In the genomic region with DNA sequence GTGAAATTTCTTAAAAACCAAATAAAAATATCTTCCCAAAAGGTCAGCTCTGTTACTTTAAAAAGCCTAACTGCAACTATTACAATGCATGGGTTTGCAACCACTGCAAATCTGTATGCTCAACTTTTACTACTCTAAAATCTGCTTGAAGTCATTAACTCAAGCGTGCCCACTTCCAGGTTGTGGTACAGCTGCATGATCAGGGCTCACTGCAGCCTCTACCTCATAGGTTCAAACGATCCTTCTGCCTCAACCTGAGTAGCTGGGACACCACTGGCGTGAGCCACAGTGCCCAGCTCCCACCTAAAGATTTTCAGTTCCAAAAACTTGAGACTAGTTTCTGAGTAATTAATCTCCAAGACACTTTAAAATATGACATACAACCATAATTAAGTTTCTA, we compare ENCODE assay signal across 1 cellular context.
TF ChIP-seq lines count a peak whose summit lies in the region.

No MANE protein-coding gene starts in this region.

TF ChIP-seq in H1, 55 proteins besides CTCF, POLR2A, EP300 and RAD21:
- TF ChIP-seq KDM4A (IDR thresholded peaks at IDR 0.05; ENCODE audit: low read depth, low read length, severe bottlenecking) (no peak), CREB1 (IDR thresholded peaks at IDR 0.05) (no peak), SP2 (IDR thresholded peaks at IDR 0.05; ENCODE audit: low read length) (no peak), SIX5 (IDR thresholded peaks at IDR 0.05; ENCODE audit: low read depth, low read length) (no peak), SIRT6 (IDR thresholded peaks at IDR 0.05; ENCODE audit: low read length) (no peak), CBX5 (IDR thresholded peaks at IDR 0.05; ENCODE audit: low read depth, low read length) (no peak), SUZ12 (IDR thresholded peaks at IDR 0.05; ENCODE audit: low read length) (no peak), JUN (IDR thresholded peaks at IDR 0.05; ENCODE audit: low read depth, low read length) (no peak), YY1 (IDR thresholded peaks at IDR 0.05; ENCODE audit: low read depth, low read length) (no peak), TAF1 (IDR thresholded peaks at IDR 0.05; ENCODE audit: low read depth, low read length) (no peak), ZNF274 (IDR thresholded peaks at IDR 0.05; ENCODE audit: borderline replicate concordance, extremely low read depth, low read length) (no peak), SAP30 (IDR thresholded peaks at IDR 0.05; ENCODE audit: insufficient read depth, insufficient replicate concordance, low read length) (no peak), ASH2L (IDR thresholded peaks at IDR 0.05; ENCODE audit: low read length) (no peak)
- TF ChIP-seq, protein P1, sequence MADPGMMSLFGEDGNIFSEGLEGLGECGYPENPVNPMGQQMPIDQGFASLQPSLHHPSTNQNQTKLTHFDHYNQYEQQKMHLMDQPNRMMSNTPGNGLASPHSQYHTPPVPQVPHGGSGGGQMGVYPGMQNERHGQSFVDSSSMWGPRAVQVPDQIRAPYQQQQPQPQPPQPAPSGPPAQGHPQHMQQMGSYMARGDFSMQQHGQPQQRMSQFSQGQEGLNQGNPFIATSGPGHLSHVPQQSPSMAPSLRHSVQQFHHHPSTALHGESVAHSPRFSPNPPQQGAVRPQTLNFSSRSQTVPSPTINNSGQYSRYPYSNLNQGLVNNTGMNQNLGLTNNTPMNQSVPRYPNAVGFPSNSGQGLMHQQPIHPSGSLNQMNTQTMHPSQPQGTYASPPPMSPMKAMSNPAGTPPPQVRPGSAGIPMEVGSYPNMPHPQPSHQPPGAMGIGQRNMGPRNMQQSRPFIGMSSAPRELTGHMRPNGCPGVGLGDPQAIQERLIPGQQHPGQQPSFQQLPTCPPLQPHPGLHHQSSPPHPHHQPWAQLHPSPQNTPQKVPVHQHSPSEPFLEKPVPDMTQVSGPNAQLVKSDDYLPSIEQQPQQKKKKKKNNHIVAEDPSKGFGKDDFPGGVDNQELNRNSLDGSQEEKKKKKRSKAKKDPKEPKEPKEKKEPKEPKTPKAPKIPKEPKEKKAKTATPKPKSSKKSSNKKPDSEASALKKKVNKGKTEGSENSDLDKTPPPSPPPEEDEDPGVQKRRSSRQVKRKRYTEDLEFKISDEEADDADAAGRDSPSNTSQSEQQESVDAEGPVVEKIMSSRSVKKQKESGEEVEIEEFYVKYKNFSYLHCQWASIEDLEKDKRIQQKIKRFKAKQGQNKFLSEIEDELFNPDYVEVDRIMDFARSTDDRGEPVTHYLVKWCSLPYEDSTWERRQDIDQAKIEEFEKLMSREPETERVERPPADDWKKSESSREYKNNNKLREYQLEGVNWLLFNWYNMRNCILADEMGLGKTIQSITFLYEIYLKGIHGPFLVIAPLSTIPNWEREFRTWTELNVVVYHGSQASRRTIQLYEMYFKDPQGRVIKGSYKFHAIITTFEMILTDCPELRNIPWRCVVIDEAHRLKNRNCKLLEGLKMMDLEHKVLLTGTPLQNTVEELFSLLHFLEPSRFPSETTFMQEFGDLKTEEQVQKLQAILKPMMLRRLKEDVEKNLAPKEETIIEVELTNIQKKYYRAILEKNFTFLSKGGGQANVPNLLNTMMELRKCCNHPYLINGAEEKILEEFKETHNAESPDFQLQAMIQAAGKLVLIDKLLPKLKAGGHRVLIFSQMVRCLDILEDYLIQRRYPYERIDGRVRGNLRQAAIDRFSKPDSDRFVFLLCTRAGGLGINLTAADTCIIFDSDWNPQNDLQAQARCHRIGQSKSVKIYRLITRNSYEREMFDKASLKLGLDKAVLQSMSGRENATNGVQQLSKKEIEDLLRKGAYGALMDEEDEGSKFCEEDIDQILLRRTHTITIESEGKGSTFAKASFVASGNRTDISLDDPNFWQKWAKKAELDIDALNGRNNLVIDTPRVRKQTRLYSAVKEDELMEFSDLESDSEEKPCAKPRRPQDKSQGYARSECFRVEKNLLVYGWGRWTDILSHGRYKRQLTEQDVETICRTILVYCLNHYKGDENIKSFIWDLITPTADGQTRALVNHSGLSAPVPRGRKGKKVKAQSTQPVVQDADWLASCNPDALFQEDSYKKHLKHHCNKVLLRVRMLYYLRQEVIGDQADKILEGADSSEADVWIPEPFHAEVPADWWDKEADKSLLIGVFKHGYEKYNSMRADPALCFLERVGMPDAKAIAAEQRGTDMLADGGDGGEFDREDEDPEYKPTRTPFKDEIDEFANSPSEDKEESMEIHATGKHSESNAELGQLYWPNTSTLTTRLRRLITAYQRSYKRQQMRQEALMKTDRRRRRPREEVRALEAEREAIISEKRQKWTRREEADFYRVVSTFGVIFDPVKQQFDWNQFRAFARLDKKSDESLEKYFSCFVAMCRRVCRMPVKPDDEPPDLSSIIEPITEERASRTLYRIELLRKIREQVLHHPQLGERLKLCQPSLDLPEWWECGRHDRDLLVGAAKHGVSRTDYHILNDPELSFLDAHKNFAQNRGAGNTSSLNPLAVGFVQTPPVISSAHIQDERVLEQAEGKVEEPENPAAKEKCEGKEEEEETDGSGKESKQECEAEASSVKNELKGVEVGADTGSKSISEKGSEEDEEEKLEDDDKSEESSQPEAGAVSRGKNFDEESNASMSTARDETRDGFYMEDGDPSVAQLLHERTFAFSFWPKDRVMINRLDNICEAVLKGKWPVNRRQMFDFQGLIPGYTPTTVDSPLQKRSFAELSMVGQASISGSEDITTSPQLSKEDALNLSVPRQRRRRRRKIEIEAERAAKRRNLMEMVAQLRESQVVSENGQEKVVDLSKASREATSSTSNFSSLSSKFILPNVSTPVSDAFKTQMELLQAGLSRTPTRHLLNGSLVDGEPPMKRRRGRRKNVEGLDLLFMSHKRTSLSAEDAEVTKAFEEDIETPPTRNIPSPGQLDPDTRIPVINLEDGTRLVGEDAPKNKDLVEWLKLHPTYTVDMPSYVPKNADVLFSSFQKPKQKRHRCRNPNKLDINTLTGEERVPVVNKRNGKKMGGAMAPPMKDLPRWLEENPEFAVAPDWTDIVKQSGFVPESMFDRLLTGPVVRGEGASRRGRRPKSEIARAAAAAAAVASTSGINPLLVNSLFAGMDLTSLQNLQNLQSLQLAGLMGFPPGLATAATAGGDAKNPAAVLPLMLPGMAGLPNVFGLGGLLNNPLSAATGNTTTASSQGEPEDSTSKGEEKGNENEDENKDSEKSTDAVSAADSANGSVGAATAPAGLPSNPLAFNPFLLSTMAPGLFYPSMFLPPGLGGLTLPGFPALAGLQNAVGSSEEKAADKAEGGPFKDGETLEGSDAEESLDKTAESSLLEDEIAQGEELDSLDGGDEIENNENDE (IDR thresholded peaks at IDR 0.05; ENCODE audit: insufficient replicate concordance, low read length), result no peak
- TF ChIP-seq, protein P2, sequence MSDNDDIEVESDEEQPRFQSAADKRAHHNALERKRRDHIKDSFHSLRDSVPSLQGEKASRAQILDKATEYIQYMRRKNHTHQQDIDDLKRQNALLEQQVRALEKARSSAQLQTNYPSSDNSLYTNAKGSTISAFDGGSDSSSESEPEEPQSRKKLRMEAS (IDR thresholded peaks at IDR 0.05), result no peak
